38 cellular contexts compared by ENCODE assay signal in genomic region chr17:44232061-44232460, GRCh38. TPM values are rescaled to one million over a fixed set of nuclear protein-coding genes. Genes with fewer than 3 reads are reported as not detected.
"Had no signal": no experiment of that assay in that cellular context is flagged by ENCODE, and none has a peak within 500 bp of the region (broad histone marks: within the 10 kb centered on the region; RNA-seq: fewer than 3 reads in every experiment).

No MANE protein-coding gene starts in this region.

- H3K4me3 ChIP-seq: adrenal gland, body of pancreas, breast epithelium had no signal

- H3K9me3 Mint-ChIP-seq: activated CD4-positive, alpha-beta memory T cell treated with anti-CD3 and anti-CD28 coated beads, Interleukin-2, amount 10 ng/mL, durations not matched to agents 7 days and 5 days; activated CD4-positive, alpha-beta T cell treated with anti-CD3 and anti-CD28 coated beads, Interleukin-2, amount 10 ng/mL, durations not matched to agents 7 days and 5 days; activated naive CD4-positive, alpha-beta T cell treated with anti-CD3 and anti-CD28 coated beads for 36 hours; activated naive CD4-positive, alpha-beta T cell treated with anti-CD3 and anti-CD28 coated beads, Interleukin-2, amount 50 U/mL, for 72 hours; activated naive CD8-positive, alpha-beta T cell treated with anti-CD3 and anti-CD28 coated beads for 36 hours; activated T-cell treated with anti-CD3 and anti-CD28 coated beads, Interleukin-2, amount 50 U/mL, for 4 hours; activated T-cell treated with anti-CD3 and anti-CD28 coated beads, Interleukin-2, amount 50 U/mL, for 72 hours; activated T-helper 1 cell treated with anti-CD3 and anti-CD28 coated beads, Interleukin-12 subunit alpha, Interleukin-12 subunit beta, Interleukin-2, Interleukin-4 antibody, amounts not matched to agents 30 ng/mL and 10 ng/mL and 1 ng/mL, durations not matched to agents 14 hours and 24 hours and 36 hours; activated T-helper 17 cell treated with anti-CD3 and anti-CD28 coated beads, Interleukin-2, amount 50 U/mL, for 72 hours; T-helper 2 cell treated with Interferon-gamma antibody and Interleukin-4, amounts not matched to agents 5 μg/mL and 100 μg/mL, for 36 hours; WTC11 had no signal

- H3K4me1 ChIP-seq: breast epithelium had no signal

- H3K27me3 Mint-ChIP-seq: activated CD4-positive, alpha-beta T cell treated with anti-CD3 and anti-CD28 coated beads for 36 hours; activated naive CD8-positive, alpha-beta T cell treated with anti-CD3 and anti-CD28 coated beads for 36 hours had no signal

- H3K4me1 Mint-ChIP-seq: WTC11 had no signal

- H3K9me3 ChIP-seq: adrenal gland, body of pancreas, breast epithelium had no signal

- ATAC-seq: activated CD4-positive, alpha-beta T cell treated with anti-CD3 and anti-CD28 coated beads for 36 hours; activated CD4-positive, CD25-positive, alpha-beta regulatory T cell treated with anti-CD3 and anti-CD28 coated beads, Interleukin-2, amount 50 U/mL, for 24 hours; activated naive CD4-positive, alpha-beta T cell treated with anti-CD3 and anti-CD28 coated beads, Interleukin-2, amount 50 U/mL, for 72 hours; activated T-cell treated with anti-CD3 and anti-CD28 coated beads, Interleukin-2, amount 50 U/mL, for 4 hours; activated T-cell treated with anti-CD3 and anti-CD28 coated beads, Interleukin-2, amount 50 U/mL, for 72 hours; activated T-helper 17 cell treated with anti-CD3 and anti-CD28 coated beads, Interleukin-2, amount 50 U/mL, for 72 hours; body of pancreas; WTC11 had no signal

- H3K27me3 ChIP-seq: adrenal gland, body of pancreas, brain microvascular endothelial cell, breast epithelium had no signal

- H3K36me3 Mint-ChIP-seq: activated naive CD4-positive, alpha-beta T cell treated with anti-CD3 and anti-CD28 coated beads, Interleukin-2, amount 50 U/mL, for 72 hours; activated naive CD8-positive, alpha-beta T cell treated with anti-CD3 and anti-CD28 coated beads for 36 hours had no signal

- H3K27ac ChIP-seq: adrenal gland, body of pancreas, brain microvascular endothelial cell, breast epithelium, VCaP had no signal

- FAIRE-seq: astrocyte, colon, TTC549 had no signal

- H3K4me3 Mint-ChIP-seq: activated CD4-positive, alpha-beta memory T cell treated with anti-CD3 and anti-CD28 coated beads, Interleukin-2, amount 10 ng/mL, durations not matched to agents 7 days and 5 days; activated CD4-positive, alpha-beta T cell treated with anti-CD3 and anti-CD28 coated beads for 36 hours; activated CD4-positive, alpha-beta T cell treated with anti-CD3 and anti-CD28 coated beads, Interleukin-2, amount 10 ng/mL, durations not matched to agents 7 days and 5 days; activated naive CD4-positive, alpha-beta T cell treated with anti-CD3 and anti-CD28 coated beads for 36 hours; activated naive CD8-positive, alpha-beta T cell treated with anti-CD3 and anti-CD28 coated beads for 36 hours; activated T-cell treated with anti-CD3 and anti-CD28 coated beads, Interleukin-2, amount 50 U/mL, for 4 hours; activated T-cell treated with anti-CD3 and anti-CD28 coated beads, Interleukin-2, amount 50 U/mL, for 72 hours; activated T-helper 1 cell treated with anti-CD3 and anti-CD28 coated beads, Interleukin-12 subunit alpha, Interleukin-12 subunit beta, Interleukin-2, Interleukin-4 antibody, amounts not matched to agents 30 ng/mL and 10 ng/mL and 1 ng/mL, durations not matched to agents 14 hours and 24 hours and 36 hours; activated T-helper 17 cell treated with anti-CD3 and anti-CD28 coated beads, Interleukin-2, amount 50 U/mL, for 72 hours; T-helper 2 cell treated with Interferon-gamma antibody and Interleukin-4, amounts not matched to agents 5 μg/mL and 100 μg/mL, for 36 hours; WTC11 had no signal

- H3K27ac Mint-ChIP-seq: activated CD4-positive, alpha-beta memory T cell treated with anti-CD3 and anti-CD28 coated beads, Interleukin-2, amount 10 ng/mL, durations not matched to agents 7 days and 5 days; activated CD4-positive, alpha-beta T cell treated with anti-CD3 and anti-CD28 coated beads for 36 hours; activated CD4-positive, alpha-beta T cell treated with anti-CD3 and anti-CD28 coated beads, Interleukin-2, amount 10 ng/mL, durations not matched to agents 7 days and 5 days; activated naive CD4-positive, alpha-beta T cell treated with anti-CD3 and anti-CD28 coated beads for 36 hours; activated naive CD4-positive, alpha-beta T cell treated with anti-CD3 and anti-CD28 coated beads, Interleukin-2, amount 50 U/mL, for 72 hours; activated naive CD8-positive, alpha-beta T cell treated with anti-CD3 and anti-CD28 coated beads for 36 hours; activated T-cell treated with anti-CD3 and anti-CD28 coated beads, Interleukin-2, amount 50 U/mL, for 72 hours; activated T-helper 1 cell treated with anti-CD3 and anti-CD28 coated beads, Interleukin-12 subunit alpha, Interleukin-12 subunit beta, Interleukin-2, Interleukin-4 antibody, amounts not matched to agents 30 ng/mL and 10 ng/mL and 1 ng/mL, durations not matched to agents 14 hours and 24 hours and 36 hours; activated T-helper 17 cell treated with anti-CD3 and anti-CD28 coated beads, Interleukin-2, amount 50 U/mL, for 72 hours; T-helper 2 cell treated with Interferon-gamma antibody and Interleukin-4, amounts not matched to agents 5 μg/mL and 100 μg/mL, for 36 hours; WTC11 had no signal

- DNase-seq: activated CD4-positive, alpha-beta memory T cell treated with anti-CD3 and anti-CD28 coated beads, Interleukin-2, amount 10 ng/mL, durations not matched to agents 7 days and 5 days; activated CD4-positive, alpha-beta T cell treated with anti-CD3 and anti-CD28 coated beads for 1 hour; activated CD4-positive, alpha-beta T cell treated with anti-CD3 and anti-CD28 coated beads for 36 hours; activated CD4-positive, alpha-beta T cell treated with anti-CD3 and anti-CD28 coated beads for 48 hours; activated CD4-positive, alpha-beta T cell treated with anti-CD3 and anti-CD28 coated beads, Interleukin-2, amount 10 ng/mL, durations not matched to agents 7 days and 5 days; activated CD4-positive, alpha-beta T cell treated with anti-CD3 and anti-CD28 coated beads, Interleukin-2, amount 50 U/mL, for 48 hours; activated CD4-positive, CD25-positive, alpha-beta regulatory T cell; activated CD8-positive, alpha-beta memory T cell treated with anti-CD3 and anti-CD28 coated beads, Interleukin-2, amount 50 U/mL, for 4 hours; activated effector memory CD4-positive, alpha-beta T cell treated with anti-CD3 and anti-CD28 coated beads, Interleukin-2, amount 50 U/mL, for 16 hours; activated gamma-delta T cell treated with Interleukin-2 at 50 U/mL for 16 hours; activated naive CD4-positive, alpha-beta T cell; activated naive CD4-positive, alpha-beta T cell treated with anti-CD3 and anti-CD28 coated beads for 36 hours; activated naive CD4-positive, alpha-beta T cell treated with anti-CD3 and anti-CD28 coated beads, Interleukin-2, amount 50 U/mL, for 16 hours; activated naive CD8-positive, alpha-beta T cell treated with anti-CD3 and anti-CD28 coated beads for 36 hours; activated T-cell treated with anti-CD3 and anti-CD28 coated beads for 4 hours; activated T-cell treated with anti-CD3 and anti-CD28 coated beads, Interleukin-2, amount 50 U/mL, for 1 hour; activated T-cell treated with anti-CD3 and anti-CD28 coated beads, Interleukin-2, amount 50 U/mL, for 4 hours; activated T-cell treated with anti-CD3 and anti-CD28 coated beads, Interleukin-2, amount 50 U/mL, for 72 hours; adrenal gland; amniotic stem cell; aorta; body of pancreas; brain microvascular endothelial cell; central memory CD4-positive, alpha-beta T cell; T-helper 2 cell; T-helper 9 cell had no signal

- H3K36me3 ChIP-seq: adrenal gland, brain microvascular endothelial cell, breast epithelium had no signal

RNA-seq across cellular contexts. Expression of gene SLC4A1, which starts 35.9 kb away (rescaled TPM):
- total RNA-seq: activated CD4-positive, alpha-beta memory T cell treated with anti-CD3 and anti-CD28 coated beads, Interleukin-2, amount 10 ng/mL, durations not matched to agents 7 days and 5 days; activated CD4-positive, alpha-beta T cell treated with anti-CD3 and anti-CD28 coated beads for 36 hours; activated CD4-positive, alpha-beta T cell treated with anti-CD3 and anti-CD28 coated beads, Interleukin-2, amount 10 ng/mL, durations not matched to agents 7 days and 5 days; activated CD8-positive, alpha-beta memory T cell treated with anti-CD3 and anti-CD28 coated beads for 36 hours; activated naive CD4-positive, alpha-beta T cell treated with anti-CD3 and anti-CD28 coated beads for 36 hours; activated naive CD4-positive, alpha-beta T cell treated with anti-CD3 and anti-CD28 coated beads, Interleukin-2, amount 50 U/mL, for 72 hours; activated naive CD8-positive, alpha-beta T cell treated with anti-CD3 and anti-CD28 coated beads for 36 hours; activated T-cell treated with anti-CD3 and anti-CD28 coated beads, Interleukin-2, amount 50 U/mL, for 4 hours; activated T-cell treated with anti-CD3 and anti-CD28 coated beads, Interleukin-2, amount 50 U/mL, for 72 hours; activated T-helper 1 cell treated with anti-CD3 and anti-CD28 coated beads, Interleukin-12 subunit alpha, Interleukin-12 subunit beta, Interleukin-2, Interleukin-4 antibody, amounts not matched to agents 30 ng/mL and 10 ng/mL and 1 ng/mL, durations not matched to agents 14 hours and 24 hours and 36 hours; activated T-helper 17 cell treated with anti-CD3 and anti-CD28 coated beads, Interleukin-2, amount 50 U/mL, for 72 hours; astrocyte; body of pancreas; WTC11 had no signal
